ENCODE assay signal across 9 cellular contexts in the genomic region with DNA sequence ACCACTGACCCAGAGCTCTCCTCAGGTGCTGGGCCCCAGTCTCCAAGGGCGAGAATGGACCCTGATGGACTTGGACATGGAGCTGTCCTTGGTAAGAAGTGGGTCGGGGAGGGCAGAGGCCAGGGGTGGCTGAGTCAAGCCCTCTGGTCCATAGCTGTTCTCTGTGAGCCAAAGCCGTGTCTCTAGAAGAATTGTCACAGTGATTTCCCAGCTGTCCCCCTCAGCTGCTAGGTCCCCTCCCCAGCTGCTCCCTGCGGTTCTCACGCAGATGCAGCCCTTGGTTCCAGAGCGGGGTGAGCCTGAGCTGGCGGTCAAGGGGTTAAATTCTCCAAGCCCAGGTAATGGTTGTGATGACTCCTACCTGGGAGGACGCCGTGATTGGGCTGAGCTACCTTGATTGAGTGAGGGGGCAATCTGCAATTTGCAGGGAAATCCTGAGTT. TPM values are rescaled to one million over a fixed set of nuclear protein-coding genes. Genes with fewer than 3 reads are reported as not detected.
DNase-seq lines count a peak whose midpoint lies in the region; ATAC-seq and TF ChIP-seq lines count a peak whose summit lies in the region.
"Had no signal": no experiment of that assay in that cellular context is flagged by ENCODE, and none has a peak within 500 bp of the region (broad histone marks: within the 10 kb centered on the region; RNA-seq: fewer than 3 reads in every experiment).

No MANE protein-coding gene starts in this region.

- peak overlapping the region; percentile 85 for H3K9ac ChIP-seq in mesenchymal stem cell (ENCODE audit: low read length)

- no peak for ATAC-seq in upper lobe of right lung
- no peak for ATAC-seq in sciatic nerve

- peaks cover 28% of the 10 kb centered on the region for H3K4me1 Mint-ChIP-seq in activated naive CD4-positive, alpha-beta T cell treated with anti-CD3 and anti-CD28 coated beads, Interleukin-2, amount 50 U/mL, for 24 hours
- H3K4me1 Mint-ChIP-seq in brain: peaks cover 65% of the 10 kb centered on the region
- H3K4me1 Mint-ChIP-seq in type B pancreatic cell (ENCODE audit: unreplicated experiment): peaks cover 24% of the 10 kb centered on the region

- intact Hi-C loops in upper lobe of right lung (cut with DNase I): no loop called here
- intact Hi-C loops in sciatic nerve (cut with DNase I): no loop called here

- H3K27me3 Mint-ChIP-seq in activated naive CD4-positive, alpha-beta T cell treated with anti-CD3 and anti-CD28 coated beads, Interleukin-2, amount 50 U/mL, for 24 hours: peaks cover 46% of the 10 kb centered on the region
- peaks cover 80% of the 10 kb centered on the region for H3K27me3 Mint-ChIP-seq in brain
- H3K27me3 Mint-ChIP-seq in type B pancreatic cell: peaks cover 87% of the 10 kb centered on the region

- peak overlapping the region; percentile 26 for H3K4me3 Mint-ChIP-seq in activated naive CD4-positive, alpha-beta T cell treated with anti-CD3 and anti-CD28 coated beads, Interleukin-2, amount 50 U/mL, for 24 hours
- peak overlapping the region in 4 of 5 experiments; percentile 83 to 91 (median 89) for H3K4me3 Mint-ChIP-seq in brain
- peak overlapping the region; percentile 31 for H3K4me3 Mint-ChIP-seq in type B pancreatic cell

- no peak for DNase-seq in activated naive CD4-positive, alpha-beta T cell treated with Interleukin-2 at 50 U/mL for 16 hours
- DNase-seq in mesenchymal stem cell (no peak), type B pancreatic cell (ENCODE audit: extremely low spot score, unreplicated experiment) (no peak), upper lobe of right lung (no peak), sciatic nerve (ENCODE audit: low spot score) (no peak), COLO668 (lab: John Stamatoyannopoulos, UW; ENCODE audit: unreplicated experiment) (no peak)

- H3K27me3 ChIP-seq in mesenchymal stem cell (ENCODE audit: control insufficient read depth in 1 of 2, insufficient read depth in 1 of 2, low read length in 2 of 2): peaks cover 18 to 48% of the 10 kb centered on the region in 2 experiments
- peaks cover 7% of the 10 kb centered on the region for H3K27me3 ChIP-seq in upper lobe of right lung

- H2AK5ac ChIP-seq in mesenchymal stem cell (ENCODE audit: low read length, severe bottlenecking): peak overlapping the region; percentile 27

- no peaks in the 10 kb centered on the region for H3K9me3 Mint-ChIP-seq in activated naive CD4-positive, alpha-beta T cell treated with anti-CD3 and anti-CD28 coated beads, Interleukin-2, amount 50 U/mL, for 24 hours
- H3K9me3 Mint-ChIP-seq in brain (peaks cover 0 to 5% (median 0%) of the 10 kb centered on the region in 5 experiments), type B pancreatic cell (no peaks in the 10 kb centered on the region)

- 41% methylated on average over 9 of the region's 9 CpGs for WGBS in mesenchymal stem cell

- H3K4me1 ChIP-seq in mesenchymal stem cell (ENCODE audit: control insufficient read depth, insufficient read depth, low read depth, low read length): peaks cover 44% of the 10 kb centered on the region
- peaks cover 56% of the 10 kb centered on the region for H3K4me1 ChIP-seq in upper lobe of right lung

- no peak for TF ChIP-seq CTCF in brain (conservative IDR thresholded peaks at IDR 0.05)
- no peak for TF ChIP-seq CTCF in type B pancreatic cell (conservative IDR thresholded peaks at IDR 0.05)
- TF ChIP-seq CTCF in upper lobe of right lung (IDR thresholded peaks at IDR 0.05): no peak

- peak overlapping the region; percentile 47 for H4K91ac ChIP-seq in mesenchymal stem cell (ENCODE audit: low read length)

- peak overlapping the region in 1 of 2 experiments; percentile 79 for H3K23ac ChIP-seq in mesenchymal stem cell (ENCODE audit: low read length in 2 of 2)

- H3K18ac ChIP-seq in mesenchymal stem cell (ENCODE audit: low read depth in 1 of 2, low read length in 2 of 2): peak overlapping the region in 1 of 2 experiments; percentile 48

- H3K4me3 ChIP-seq in mesenchymal stem cell (ENCODE audit: insufficient read depth in 1 of 2, low read depth in 1 of 2, low read length in 2 of 2): peak overlapping the region; percentile 30 to 76
- no peak overlapping the region for H3K4me3 ChIP-seq in upper lobe of right lung

- H3K27ac ChIP-seq in mesenchymal stem cell (ENCODE audit: low read length, poor library complexity, severe bottlenecking) (no peak overlapping the region), upper lobe of right lung (no peak overlapping the region)

- H3K9me3 ChIP-seq in mesenchymal stem cell (ENCODE audit: control insufficient read depth, low read length): no peaks in the 10 kb centered on the region
- H3K9me3 ChIP-seq in upper lobe of right lung: no peaks in the 10 kb centered on the region
- H3K9me3 ChIP-seq: tibial nerve had no signal

- H2BK12ac ChIP-seq in mesenchymal stem cell (ENCODE audit: low read length in 2 of 2): peak overlapping the region in 1 of 2 experiments; percentile 81

- H3K36me3 Mint-ChIP-seq in activated naive CD4-positive, alpha-beta T cell treated with anti-CD3 and anti-CD28 coated beads, Interleukin-2, amount 50 U/mL, for 24 hours: no peaks in the 10 kb centered on the region
- H3K36me3 Mint-ChIP-seq in brain (peaks cover 5% of the 10 kb centered on the region), type B pancreatic cell (no peaks in the 10 kb centered on the region)

- H2BK120ac ChIP-seq in mesenchymal stem cell (ENCODE audit: low read depth, low read length): peak overlapping the region; percentile 64

- H3K4ac ChIP-seq in mesenchymal stem cell (ENCODE audit: low read depth in 1 of 2, low read length in 2 of 2): peak overlapping the region; percentile 63 to 66

- H3K36me3 ChIP-seq in mesenchymal stem cell (ENCODE audit: control insufficient read depth in 1 of 2, insufficient read depth in 2 of 2, low read depth in 1 of 2, low read length in 2 of 2) (peaks cover 0 to 3% of the 10 kb centered on the region in 2 experiments), upper lobe of right lung (no peaks in the 10 kb centered on the region)
- H3K36me3 ChIP-seq: tibial nerve had no signal

- H3K27ac Mint-ChIP-seq in activated naive CD4-positive, alpha-beta T cell treated with anti-CD3 and anti-CD28 coated beads, Interleukin-2, amount 50 U/mL, for 24 hours: no peak overlapping the region
- H3K27ac Mint-ChIP-seq in brain (peak overlapping the region in 3 of 5 experiments; percentile 33 to 93 (median 71)), type B pancreatic cell (no peak overlapping the region)

- H3K79me1 ChIP-seq in mesenchymal stem cell (replicated peaks; ENCODE audit: low read length, poor library complexity, severe bottlenecking): peaks cover 6% of the 10 kb centered on the region

- no peak overlapping the region for H3K4me2 ChIP-seq in mesenchymal stem cell (ENCODE audit: low read length, poor library complexity, severe bottlenecking)

- no peak overlapping the region for H2AFZ ChIP-seq in mesenchymal stem cell (ENCODE audit: low read depth, low read length)

- H3K14ac ChIP-seq in mesenchymal stem cell (ENCODE audit: low read length in 2 of 2): peak overlapping the region in 1 of 2 experiments; percentile 75

- H2BK5ac ChIP-seq in mesenchymal stem cell (ENCODE audit: low read depth, low read length, poor library complexity, severe bottlenecking): no peak overlapping the region

- peak overlapping the region; percentile 74 for H4K8ac ChIP-seq in mesenchymal stem cell (ENCODE audit: low read length)

- no peak overlapping the region for H2BK15ac ChIP-seq in mesenchymal stem cell (ENCODE audit: low read depth, poor library complexity, severe bottlenecking)

RNA-seq across cellular contexts. Expression of gene NOL3, which starts 1.3 kb away (rescaled TPM):
- 25.6 TPM for polyA plus RNA-seq in brain (ENCODE audit: insufficient read depth, low read depth, low replicate concordance)
- polyA plus RNA-seq in mesenchymal stem cell (2013, experiment 1 of 2): 13.9 TPM
- 12.8 TPM for polyA plus RNA-seq in mesenchymal stem cell (2013, experiment 2 of 2)
- total RNA-seq in type B pancreatic cell (ENCODE audit: low replicate concordance) (8.4 and 17.5 TPM in 2 replicates), upper lobe of right lung (59.7 TPM), sciatic nerve (37.9 TPM)

RNA-seq across cellular contexts. Expression of gene HSF4, which starts 4.5 kb away (rescaled TPM):
- polyA plus RNA-seq in brain (ENCODE audit: insufficient read depth, low read depth, low replicate concordance): 6.4 TPM
- 4.1 TPM for polyA plus RNA-seq in mesenchymal stem cell (2013, experiment 1 of 2)
- polyA plus RNA-seq in mesenchymal stem cell (2013, experiment 2 of 2): 3.3 TPM
- 10.4 and 11.1 TPM in 2 replicates for total RNA-seq in type B pancreatic cell (ENCODE audit: low replicate concordance)
- 87.8 TPM for total RNA-seq in upper lobe of right lung
- 123 TPM for total RNA-seq in sciatic nerve

RNA-seq across cellular contexts. Expression of gene FBXL8, which starts 9.3 kb away (rescaled TPM):
- polyA plus RNA-seq in brain (ENCODE audit: insufficient read depth, low read depth, low replicate concordance): 1.5 TPM
- 6.1 TPM for polyA plus RNA-seq in mesenchymal stem cell (2013, experiment 1 of 2)
- polyA plus RNA-seq in mesenchymal stem cell (2013, experiment 2 of 2): 5.7 TPM
- total RNA-seq in type B pancreatic cell (ENCODE audit: low replicate concordance) (4.5 and 9.2 TPM in 2 replicates), upper lobe of right lung (34.1 TPM), sciatic nerve (10.1 TPM)

RNA-seq across cellular contexts. Expression of gene TRADD, which starts 9.3 kb away (rescaled TPM):
- polyA plus RNA-seq in brain (ENCODE audit: insufficient read depth, low read depth, low replicate concordance): 2.3 TPM
- polyA plus RNA-seq in mesenchymal stem cell (2013, experiment 1 of 2): 11.1 TPM
- 11.5 TPM for polyA plus RNA-seq in mesenchymal stem cell (2013, experiment 2 of 2)
- total RNA-seq in type B pancreatic cell (ENCODE audit: low replicate concordance): 6.2 and 14.8 TPM in 2 replicates
- total RNA-seq in upper lobe of right lung: 24.1 TPM
- total RNA-seq in sciatic nerve: 11.3 TPM

RNA-seq across cellular contexts. Expression of gene MATCAP1, which starts 14.7 kb away (rescaled TPM):
- polyA plus RNA-seq in brain (ENCODE audit: insufficient read depth, low read depth, low replicate concordance): 26.6 TPM
- polyA plus RNA-seq in mesenchymal stem cell (2013, experiment 1 of 2): 11.4 TPM
- 11.2 TPM for polyA plus RNA-seq in mesenchymal stem cell (2013, experiment 2 of 2)
- total RNA-seq in type B pancreatic cell (ENCODE audit: low replicate concordance): 43.5 and 77.8 TPM in 2 replicates
- total RNA-seq in upper lobe of right lung: 28.4 TPM
- total RNA-seq in sciatic nerve: 25.7 TPM

Comparison
In these comparisons a context has a peak if more than half of its experiments do, and no peak if none do; other contexts are left out.
1. H3K27ac Mint-ChIP-seq: peak in brain (3 of 5); none in activated naive CD4-positive, alpha-beta T cell treated with anti-CD3 and anti-CD28 coated beads, Interleukin-2, amount 50 U/mL, for 24 hours (single experiment) and type B pancreatic cell (single experiment).
2. H3K4me3 Mint-ChIP-seq: peak in every context shown above with its lines; median percentile 89 in brain; 31 in type B pancreatic cell; 26 in activated naive CD4-positive, alpha-beta T cell treated with anti-CD3 and anti-CD28 coated beads, Interleukin-2, amount 50 U/mL, for 24 hours.